In genomic region chrX:152941328-152942111, GRCh38 we compare ENCODE assay signal across 8 cellular contexts. TPM values are rescaled to one million over a fixed set of nuclear protein-coding genes. Genes with fewer than 3 reads are reported as not detected.
DNase-seq lines count a peak whose midpoint lies in the region; ATAC-seq, FAIRE-seq and TF ChIP-seq lines count a peak whose summit lies in the region.

No MANE protein-coding gene starts in this region.

- no peaks in the 10 kb centered on the region for H3K9me3 Mint-ChIP-seq in type B pancreatic cell

- H3K36me3 Mint-ChIP-seq in type B pancreatic cell: no peaks in the 10 kb centered on the region

- peak; percentile 96 for ATAC-seq in HG02798 (IDR thresholded peaks at IDR 0.05; ENCODE audit: poor library complexity, unreplicated experiment)

- peak; percentile 100 for FAIRE-seq in GM12891 (lab: Jason Lieb, UNC)

- WGBS in adipose tissue, 3 donors: 0 to 38% (median 1%) methylated on average over 31 to 71 of the region's 71 CpGs

- H3K27me3 Mint-ChIP-seq in type B pancreatic cell: no peaks in the 10 kb centered on the region

- peak; percentile 37; the same call in 1 of the 2 replicates for TF ChIP-seq POLR2A in GM12891 (IDR thresholded peaks at IDR 0.05; ENCODE audit: low read depth, low read length)

- DNase-seq in GM12891 (ENCODE audit: insufficient read length, low spot score): peak; percentile 87
- DNase-seq in NCI-H1417 (lab: John Stamatoyannopoulos, UW): peak; percentile 91 to 99 (median 96)
- DNase-seq in SW 1271 (lab: John Stamatoyannopoulos, UW): peak; percentile 63 to 85
- DNase-seq in cardiac septum (ENCODE audit: low spot score): peak; percentile 94
- DNase-seq in pons (ENCODE audit: low spot score): peak; percentile 80
- DNase-seq in type B pancreatic cell (ENCODE audit: extremely low spot score, unreplicated experiment): peak; percentile 92

- peak overlapping the region; percentile 83 for H3K27ac Mint-ChIP-seq in type B pancreatic cell

- peak overlapping the region; percentile 91 for H3K4me3 Mint-ChIP-seq in type B pancreatic cell

- H3K27ac ChIP-seq in adipose tissue (ENCODE audit: low read depth, low read length): peak overlapping the region; percentile 52

- peak; percentile 90 for TF ChIP-seq CTCF in type B pancreatic cell (conservative IDR thresholded peaks at IDR 0.05)

- peaks cover 5% of the 10 kb centered on the region for H3K4me1 Mint-ChIP-seq in type B pancreatic cell (ENCODE audit: unreplicated experiment)

- intact Hi-C loops in cardiac septum (cut with DNase I): no loop called here

TF ChIP-seq in GM12891, 5 proteins besides CTCF, POLR2A, EP300 and RAD21:
- TF ChIP-seq TAF1 (IDR thresholded peaks at IDR 0.05; ENCODE audit: low read depth, low read length) (no peak), POU2F2 (IDR thresholded peaks at IDR 0.05; ENCODE audit: low read depth, low read length) (no peak), POLR2AphosphoS5 (IDR thresholded peaks at IDR 0.05; ENCODE audit: low read depth, low read length) (no peak), PAX5 (IDR thresholded peaks at IDR 0.05; ENCODE audit: insufficient read depth, low read length, severe bottlenecking) (no peak), SPI1 (IDR thresholded peaks at IDR 0.05; ENCODE audit: low read depth, low read length) (no peak)

RNA-seq across cellular contexts. Expression of gene ZNF185, which starts 43.7 kb away (rescaled TPM):
- 0.58 TPM for polyA plus RNA-seq in GM12891 (2012; ENCODE audit: low read depth, missing spikeins)
- polyA plus RNA-seq in adipose tissue: 1 to 10 TPM; 2.3 to 3.9 (median 3.6) TPM
- total RNA-seq in cardiac septum (1.4 TPM), type B pancreatic cell (ENCODE audit: low replicate concordance) (45.4 and 99.1 TPM in 2 replicates)

RNA-seq across cellular contexts. Expression of gene PNMA5, which starts 52.4 kb away (rescaled TPM):
- polyA plus RNA-seq in GM12891 (2012; ENCODE audit: low read depth, missing spikeins): 0.06 TPM
- under 1 TPM in 1 of 3 donors, not detected in 2; 0.03 TPM for polyA plus RNA-seq in adipose tissue
- total RNA-seq in cardiac septum (not detected), type B pancreatic cell (ENCODE audit: low replicate concordance) (0.22 TPM in 1 of 2 replicates, not detected in the other)

Comparison
In these comparisons a context has a peak if more than half of its experiments do, and no peak if none do; other contexts are left out.
1. Peak in every context shown above with its lines: DNase-seq, ATAC-seq and H3K27ac ChIP-seq.
2. RNA of gene ZNF185, which starts 43.7 kb away (total RNA-seq): 45.4 to 99.1 TPM in type B pancreatic cell; 1.4 TPM in cardiac septum (single experiment); every median in the first group is over 10 times any median in the second.